ENCODE assay signal across 27 cellular contexts in genomic region chr13:76086729-76087128, GRCh38.
"Had no signal": no experiment of that assay in that cellular context is flagged by ENCODE, and none has a peak within 500 bp of the region (broad histone marks: within the 10 kb centered on the region; RNA-seq: fewer than 3 reads in every experiment).

No MANE protein-coding gene starts in this region.

- H3K27me3 ChIP-seq: cardiac muscle cell, MG63, SJSA1 had no signal

- H3K27ac ChIP-seq: cardiac muscle cell, KMS-11, SJSA1 had no signal

- H3K4me3 ChIP-seq: cardiac muscle cell, MG63, SJSA1 had no signal

- H3K9me3 ChIP-seq: SJSA1 had no signal

- ATAC-seq: activated CD8-positive, alpha-beta memory T cell treated with anti-CD3 and anti-CD28 coated beads, Interleukin-2, amount 10 ng/mL, durations not matched to agents 7 days and 5 days; PC-3 had no signal

- H3K9ac ChIP-seq: KMS-11 had no signal

- FAIRE-seq: astrocyte, RCC 7860 had no signal

- H3K36me3 Mint-ChIP-seq: activated CD8-positive, alpha-beta memory T cell treated with anti-CD3 and anti-CD28 coated beads, Interleukin-2, amount 10 ng/mL, durations not matched to agents 7 days and 5 days; activated naive CD8-positive, alpha-beta T cell; brain had no signal

- H3K4me2 ChIP-seq: KMS-11 had no signal

- H3K4me3 Mint-ChIP-seq: activated B cell treated with CpG ODN at 0.5 μM for 24 hours; activated CD4-positive, alpha-beta T cell treated with anti-CD3 and anti-CD28 coated beads, Interleukin-2, amount 10 ng/mL, durations not matched to agents 24 days and 14 days; activated CD8-positive, alpha-beta memory T cell treated with anti-CD3 and anti-CD28 coated beads, Interleukin-2, amount 10 ng/mL, durations not matched to agents 7 days and 5 days; activated naive CD4-positive, alpha-beta T cell treated with anti-CD3 and anti-CD28 coated beads for 36 hours; activated naive CD8-positive, alpha-beta T cell; activated T-cell treated with anti-CD3 and anti-CD28 coated beads, Interleukin-2, amount 50 U/mL, for 24 hours; brain; T-helper 1 cell treated with Interleukin-12 subunit alpha and Interleukin-12 subunit beta and Interleukin-4 antibody, amounts not matched to agents 30 μg/mL and 1 μg/mL, for 36 hours had no signal

- H3K4me1 ChIP-seq: SJSA1 had no signal

- DNase-seq: activated B cell treated with CpG ODN at 0.5 μM for 24 hours; activated CD4-positive, alpha-beta T cell treated with anti-CD3 and anti-CD28 coated beads for 1 hour; activated CD4-positive, alpha-beta T cell treated with anti-CD3 and anti-CD28 coated beads, Interleukin-2, amount 10 ng/mL, durations not matched to agents 24 days and 14 days; activated CD4-positive, alpha-beta T cell treated with anti-CD3 and anti-CD28 coated beads, Interleukin-2, amount 50 U/mL, for 48 hours; activated CD8-positive, alpha-beta memory T cell treated with anti-CD3 and anti-CD28 coated beads, Interleukin-2, amount 10 ng/mL, durations not matched to agents 7 days and 5 days; activated effector memory CD4-positive, alpha-beta T cell treated with anti-CD3 and anti-CD28 coated beads, Interleukin-2, amount 50 U/mL, for 16 hours; activated naive CD4-positive, alpha-beta T cell treated with anti-CD3 and anti-CD28 coated beads for 36 hours; activated T-cell treated with anti-CD3 and anti-CD28 coated beads, Interleukin-2, amount 50 U/mL, for 24 hours; amygdala; MG63; MV-4-11; NCI-H1105; NCI-H1436; NCI-H187; NCI-H2081; NCI-H446; NCI-H524; PC-3; SHP77 had no signal

- H3K27ac Mint-ChIP-seq: activated B cell treated with CpG ODN at 0.5 μM for 24 hours; activated CD4-positive, alpha-beta T cell treated with anti-CD3 and anti-CD28 coated beads, Interleukin-2, amount 10 ng/mL, durations not matched to agents 24 days and 14 days; activated CD8-positive, alpha-beta memory T cell treated with anti-CD3 and anti-CD28 coated beads, Interleukin-2, amount 10 ng/mL, durations not matched to agents 7 days and 5 days; activated naive CD4-positive, alpha-beta T cell treated with anti-CD3 and anti-CD28 coated beads for 36 hours; activated naive CD8-positive, alpha-beta T cell; activated T-cell treated with anti-CD3 and anti-CD28 coated beads, Interleukin-2, amount 50 U/mL, for 24 hours; brain; T-helper 1 cell treated with Interleukin-12 subunit alpha and Interleukin-12 subunit beta and Interleukin-4 antibody, amounts not matched to agents 30 μg/mL and 1 μg/mL, for 36 hours had no signal

- H3K27me3 Mint-ChIP-seq: activated B cell treated with CpG ODN at 0.5 μM for 24 hours; activated CD4-positive, alpha-beta T cell treated with anti-CD3 and anti-CD28 coated beads, Interleukin-2, amount 10 ng/mL, durations not matched to agents 24 days and 14 days; activated CD8-positive, alpha-beta memory T cell treated with anti-CD3 and anti-CD28 coated beads, Interleukin-2, amount 10 ng/mL, durations not matched to agents 7 days and 5 days; activated T-cell treated with anti-CD3 and anti-CD28 coated beads, Interleukin-2, amount 50 U/mL, for 24 hours; brain had no signal

- H3K36me3 ChIP-seq: cardiac muscle cell, MG63, SJSA1 had no signal

- H3K4me1 Mint-ChIP-seq: activated B cell treated with CpG ODN at 0.5 μM for 24 hours; activated CD4-positive, alpha-beta T cell treated with anti-CD3 and anti-CD28 coated beads, Interleukin-2, amount 10 ng/mL, durations not matched to agents 24 days and 14 days; activated CD8-positive, alpha-beta memory T cell treated with anti-CD3 and anti-CD28 coated beads, Interleukin-2, amount 10 ng/mL, durations not matched to agents 7 days and 5 days; brain had no signal
